8 cellular contexts compared by ENCODE assay signal in genomic region chr5:153352685-153353219, GRCh38.
DNase-seq lines count a peak whose midpoint lies in the region; ATAC-seq, FAIRE-seq and TF ChIP-seq lines count a peak whose summit lies in the region.

No MANE protein-coding gene starts in this region.

- H3K36me3 Mint-ChIP-seq in activated T-helper 1 cell treated with anti-CD3 and anti-CD28 coated beads, Interleukin-12 subunit alpha, Interleukin-12 subunit beta, Interleukin-2, Interleukin-4 antibody, amounts not matched to agents 30 ng/mL and 10 ng/mL and 1 ng/mL, durations not matched to agents 14 hours and 24 hours and 36 hours (ENCODE audit: low read depth): no peaks in the 10 kb centered on the region
- no peaks in the 10 kb centered on the region for H3K36me3 Mint-ChIP-seq in glutamatergic neuron (ENCODE audit: unreplicated experiment)

- H3K4me3 Mint-ChIP-seq in activated T-helper 1 cell treated with anti-CD3 and anti-CD28 coated beads, Interleukin-12 subunit alpha, Interleukin-12 subunit beta, Interleukin-2, Interleukin-4 antibody, amounts not matched to agents 30 ng/mL and 10 ng/mL and 1 ng/mL, durations not matched to agents 14 hours and 24 hours and 36 hours: peak overlapping the region; percentile 67
- no peak overlapping the region for H3K4me3 Mint-ChIP-seq in glutamatergic neuron (ENCODE audit: unreplicated experiment)

- FAIRE-seq in H54 (lab: Jason Lieb, UNC): no peak

- H3K9me3 Mint-ChIP-seq in activated T-helper 1 cell treated with anti-CD3 and anti-CD28 coated beads, Interleukin-12 subunit alpha, Interleukin-12 subunit beta, Interleukin-2, Interleukin-4 antibody, amounts not matched to agents 30 ng/mL and 10 ng/mL and 1 ng/mL, durations not matched to agents 14 hours and 24 hours and 36 hours: peaks cover 4% of the 10 kb centered on the region
- H3K9me3 Mint-ChIP-seq in glutamatergic neuron (ENCODE audit: unreplicated experiment): no peaks in the 10 kb centered on the region

- H3K27ac ChIP-seq in suprapubic skin: no peak overlapping the region

- no peak for TF ChIP-seq POLR2A in suprapubic skin (IDR thresholded peaks at IDR 0.05)
- no peak for TF ChIP-seq POLR2A in H54 (IDR thresholded peaks at IDR 0.05; ENCODE audit: low read depth, low read length)

- ATAC-seq in GM19455 (IDR thresholded peaks at IDR 0.05; ENCODE audit: unreplicated experiment) (peak; percentile 56), HG03159 (IDR thresholded peaks at IDR 0.05; ENCODE audit: unreplicated experiment) (peak; percentile 83)

- H3K4me1 ChIP-seq in suprapubic skin: no peaks in the 10 kb centered on the region

- peaks cover 13% of the 10 kb centered on the region for H3K4me1 Mint-ChIP-seq in activated T-helper 1 cell treated with anti-CD3 and anti-CD28 coated beads, Interleukin-12 subunit alpha, Interleukin-12 subunit beta, Interleukin-2, Interleukin-4 antibody, amounts not matched to agents 30 ng/mL and 10 ng/mL and 1 ng/mL, durations not matched to agents 14 hours and 24 hours and 36 hours (ENCODE audit: low read depth)
- H3K4me1 Mint-ChIP-seq in glutamatergic neuron (ENCODE audit: low read depth, unreplicated experiment): peaks cover 11% of the 10 kb centered on the region

- WGBS in suprapubic skin: 38% methylated on average over 11 of the region's 11 CpGs

- H3K36me3 ChIP-seq in suprapubic skin: no peaks in the 10 kb centered on the region

- H3K27me3 ChIP-seq in suprapubic skin: no peaks in the 10 kb centered on the region

- H3K4me3 ChIP-seq in suprapubic skin: no peak overlapping the region

- H3K27me3 Mint-ChIP-seq in activated T-helper 1 cell treated with anti-CD3 and anti-CD28 coated beads, Interleukin-12 subunit alpha, Interleukin-12 subunit beta, Interleukin-2, Interleukin-4 antibody, amounts not matched to agents 30 ng/mL and 10 ng/mL and 1 ng/mL, durations not matched to agents 14 hours and 24 hours and 36 hours (ENCODE audit: insufficient read depth): peaks cover 12% of the 10 kb centered on the region
- peaks cover 2% of the 10 kb centered on the region for H3K27me3 Mint-ChIP-seq in glutamatergic neuron (ENCODE audit: unreplicated experiment)

- no peak for TF ChIP-seq CTCF in suprapubic skin (IDR thresholded peaks at IDR 0.05)
- no peak for TF ChIP-seq CTCF in glutamatergic neuron (IDR thresholded peaks at IDR 0.05; ENCODE audit: partially characterized antibody, unreplicated experiment)

- intact Hi-C loops in activated T-helper 1 cell treated with anti-CD3 and anti-CD28 coated beads, Interleukin-12 subunit alpha, Interleukin-12 subunit beta, Interleukin-2, Interleukin-4 antibody, amounts not matched to agents 30 ng/mL and 10 ng/mL and 1 ng/mL, durations not matched to agents 14 hours and 24 hours and 36 hours (cut with micrococcal nuclease): loop anchor here (10.0 kb wide), 1 partner anchor 828 kb away; no protein-coding TSS in a partner anchor

- no peak for DNase-seq in activated T-helper 1 cell treated with anti-CD3 and anti-CD28 coated beads, Interleukin-12 subunit alpha, Interleukin-12 subunit beta, Interleukin-2, Interleukin-4 antibody, amounts not matched to agents 30 ng/mL and 10 ng/mL and 1 ng/mL, durations not matched to agents 14 hours and 24 hours and 36 hours (ENCODE audit: low spot score)
- DNase-seq in stimulated activated CD4-positive, alpha-beta T cell treated with anti-CD3 and anti-CD28 coated beads, Interleukin-1b, Interleukin-23, amount 100 ng/mL, for 48 hours: peak; percentile 31
- DNase-seq in NCI-H446 treated with DMSO at 0.1 percent for 48 hours (lab: John Stamatoyannopoulos, UW) (no peak), suprapubic skin (ENCODE audit: low spot score in 2 of 2) (no peak), H54 (ENCODE audit: insufficient read length, low spot score) (no peak), glutamatergic neuron (no peak)

- TF ChIP-seq EP300 in suprapubic skin (IDR thresholded peaks at IDR 0.05): no peak

- no peak overlapping the region for H3K27ac Mint-ChIP-seq in activated T-helper 1 cell treated with anti-CD3 and anti-CD28 coated beads, Interleukin-12 subunit alpha, Interleukin-12 subunit beta, Interleukin-2, Interleukin-4 antibody, amounts not matched to agents 30 ng/mL and 10 ng/mL and 1 ng/mL, durations not matched to agents 14 hours and 24 hours and 36 hours
- H3K27ac Mint-ChIP-seq in glutamatergic neuron (ENCODE audit: unreplicated experiment): no peak overlapping the region

- no peaks in the 10 kb centered on the region for H3K9me3 ChIP-seq in suprapubic skin
